ENCODE assay signal across 1 cellular context in genomic region chr10:101829561-101830315, GRCh38.
A peak's percentile ranks its signal among the peaks of the same experiment; 100 is the strongest.
TF ChIP-seq lines count a peak whose summit lies in the region.

No MANE protein-coding gene starts in this region.

TF ChIP-seq in HEK293, 187 proteins besides CTCF, POLR2A, EP300 and RAD21 (continued from another document):
- TF ChIP-seq TSHZ1 (tag by site-specific recombination; IDR thresholded peaks at IDR 0.05; ENCODE audit: borderline replicate concordance) (no peak), ZSCAN4 (tag by site-specific recombination; IDR thresholded peaks at IDR 0.05) (no peak), ELK4 (IDR thresholded peaks at IDR 0.05; ENCODE audit: borderline replicate concordance, low read depth, low read length) (no peak), ZNF362 (tag by site-specific recombination; IDR thresholded peaks at IDR 0.05) (no peak), ZNF174 (tag by site-specific recombination; IDR thresholded peaks at IDR 0.05) (no peak), TRIM28 (IDR thresholded peaks at IDR 0.05; ENCODE audit: borderline replicate concordance, low read length) (no peak), KLF1 (tag by site-specific recombination; IDR thresholded peaks at IDR 0.05) (peak; percentile 50), KLF8 (tag by site-specific recombination; IDR thresholded peaks at IDR 0.05) (0 out of 2 replicates have a peak, but pooled peaks have one; percentile 27), ZNF707 (tag by site-specific recombination; IDR thresholded peaks at IDR 0.05) (no peak), ZNF561 (tag by site-specific recombination; IDR thresholded peaks at IDR 0.05; ENCODE audit: borderline replicate concordance) (no peak), PBX3 (CRISPR knock-in tag; IDR thresholded peaks at IDR 0.05) (no peak), ZNF394 (tag by site-specific recombination; IDR thresholded peaks at IDR 0.05; ENCODE audit: borderline replicate concordance) (no peak), ZNF398 (tag by site-specific recombination; IDR thresholded peaks at IDR 0.05) (no peak), ZNF341 (tag by site-specific recombination; IDR thresholded peaks at IDR 0.05; ENCODE audit: low read depth) (no peak), ZFP41 (tag by site-specific recombination; IDR thresholded peaks at IDR 0.05; ENCODE audit: borderline replicate concordance) (no peak)
TF ChIP-seq in HEK293: peak in this region for 7.
